In genomic region chr19:16527334-16527935, GRCh38 we compare ENCODE assay signal across 13 cellular contexts. TPM values are rescaled to one million over a fixed set of nuclear protein-coding genes. Genes with fewer than 3 reads are reported as not detected.
"Had no signal": no experiment of that assay in that cellular context is flagged by ENCODE, and none has a peak within 500 bp of the region (broad histone marks: within the 10 kb centered on the region; RNA-seq: fewer than 3 reads in every experiment).

No MANE protein-coding gene starts in this region.

- H3K27ac Mint-ChIP-seq: T-helper 1 cell treated with Interleukin-12 subunit alpha and Interleukin-12 subunit beta and Interleukin-4 antibody, amounts not matched to agents 30 μg/mL and 1 μg/mL, for 36 hours had no signal

- H3K4me1 ChIP-seq: right atrium auricular region, tibial nerve had no signal

- H3K9me3 Mint-ChIP-seq: activated T-cell treated with anti-CD3 and anti-CD28 coated beads, Interleukin-2, amount 50 U/mL, for 4 hours; effector memory CD8-positive, alpha-beta T cell; immature natural killer cell; naive thymus-derived CD8-positive, alpha-beta T cell; T-helper 1 cell treated with Interleukin-12 subunit alpha and Interleukin-12 subunit beta and Interleukin-4 antibody, amounts not matched to agents 30 μg/mL and 1 μg/mL, for 36 hours had no signal

- H3K4me3 ChIP-seq: lung, mucosa of descending colon, right atrium auricular region, tibial nerve had no signal

- H3K4me1 Mint-ChIP-seq: activated CD8-positive, alpha-beta memory T cell treated with anti-CD3 and anti-CD28 coated beads, Interleukin-2, amount 10 ng/mL, durations not matched to agents 7 days and 5 days had no signal

- H3K27me3 Mint-ChIP-seq: activated CD8-positive, alpha-beta memory T cell treated with anti-CD3 and anti-CD28 coated beads, Interleukin-2, amount 10 ng/mL, durations not matched to agents 7 days and 5 days; effector memory CD8-positive, alpha-beta T cell; naive thymus-derived CD8-positive, alpha-beta T cell had no signal

- H3K9me3 ChIP-seq: mucosa of descending colon, right atrium auricular region, tibial nerve had no signal

- H3K27ac ChIP-seq: right atrium auricular region, tibial nerve had no signal

- H3K27me3 ChIP-seq: right atrium auricular region, tibial nerve had no signal

- ATAC-seq: left cardiac atrium had no signal

- H3K4me3 Mint-ChIP-seq: activated CD8-positive, alpha-beta memory T cell treated with anti-CD3 and anti-CD28 coated beads, Interleukin-2, amount 10 ng/mL, durations not matched to agents 7 days and 5 days; activated T-cell treated with anti-CD3 and anti-CD28 coated beads, Interleukin-2, amount 50 U/mL, for 4 hours; effector memory CD8-positive, alpha-beta T cell; immature natural killer cell; naive thymus-derived CD8-positive, alpha-beta T cell; T-helper 1 cell treated with Interleukin-12 subunit alpha and Interleukin-12 subunit beta and Interleukin-4 antibody, amounts not matched to agents 30 μg/mL and 1 μg/mL, for 36 hours had no signal

- DNase-seq: left cardiac atrium, small intestine had no signal

RNA-seq across cellular contexts. Expression of gene CALR3, which starts 31.5 kb away (rescaled TPM):
- total RNA-seq: activated CD8-positive, alpha-beta memory T cell treated with anti-CD3 and anti-CD28 coated beads, Interleukin-2, amount 10 ng/mL, durations not matched to agents 7 days and 5 days; activated T-cell treated with anti-CD3 and anti-CD28 coated beads, Interleukin-2, amount 50 U/mL, for 4 hours; left cardiac atrium; lung; mucosa of descending colon; naive thymus-derived CD8-positive, alpha-beta T cell; posterior vena cava; right atrium auricular region; tibial nerve had no signal
- polyA plus RNA-seq: naive thymus-derived CD8-positive, alpha-beta T cell; small intestine had no signal
